ENCODE assay signal across 8 cellular contexts in genomic region chr17:76716146-76716833, GRCh38. TPM values are rescaled to one million over a fixed set of nuclear protein-coding genes. Genes with fewer than 3 reads are reported as not detected.
DNase-seq lines count a peak whose midpoint lies in the region; ATAC-seq lines count a peak whose summit lies in the region.

No MANE protein-coding gene starts in this region.

- H3K27ac ChIP-seq in angular gyrus (ENCODE audit: low read depth, low read length), result peak overlapping the region; percentile 4
- peak overlapping the region; percentile 96 for H3K27ac ChIP-seq in subcutaneous abdominal adipose tissue (ENCODE audit: low read depth, low read length)

- no peak overlapping the region for H3K4me3 ChIP-seq in subcutaneous abdominal adipose tissue (ENCODE audit: low read depth in 1 of 5, low read length in 5 of 5)

- peaks cover 3 to 33% (median 28%) of the 10 kb centered on the region in 5 donors for H3K4me1 ChIP-seq in subcutaneous abdominal adipose tissue (ENCODE audit: control insufficient read depth in 5 of 5, insufficient read depth in 5 of 5, low read length in 5 of 5)

- H3K27me3 ChIP-seq in subcutaneous abdominal adipose tissue (ENCODE audit: control insufficient read depth in 5 of 5, insufficient read depth in 4 of 5, low read length in 5 of 5), result no peaks in the 10 kb centered on the region

- no peaks in the 10 kb centered on the region for H3K9me3 ChIP-seq in subcutaneous abdominal adipose tissue (ENCODE audit: control insufficient read depth in 5 of 5, low read length in 5 of 5)

- no peak for ATAC-seq in HG03460 (IDR thresholded peaks at IDR 0.05; ENCODE audit: unreplicated experiment)
- ATAC-seq in HG02840 (IDR thresholded peaks at IDR 0.05; ENCODE audit: low FRiP score, unreplicated experiment), result no peak
- ATAC-seq in GM18909 (IDR thresholded peaks at IDR 0.05; ENCODE audit: poor library complexity, unreplicated experiment), result no peak

- H3K9ac ChIP-seq in subcutaneous abdominal adipose tissue (ENCODE audit: low read length in 5 of 5), result peak overlapping the region in 4 of 5 donors; percentile 11 to 75 (median 44)

- peaks cover 8 to 78% (median 72%) of the 10 kb centered on the region in 5 donors for H3K36me3 ChIP-seq in subcutaneous abdominal adipose tissue (ENCODE audit: control insufficient read depth in 5 of 5, insufficient read depth in 5 of 5, low read length in 5 of 5)

- DNase-seq in DMS79 treated with DMSO at 0.1 percent for 48 hours (lab: John Stamatoyannopoulos, UW) (peak; percentile 77), RPMI7951 (ENCODE audit: low read depth) (peak; percentile 96), kidney tubule cell (ENCODE audit: low spot score) (peak; percentile 86)

RNA-seq across cellular contexts. Expression of gene MXRA7, which starts 5.5 kb away (rescaled TPM):
- total RNA-seq in RPMI7951 (2014; rRNA removed; shearing (Covaris generic)), result 59.6 and 59.9 TPM in 2 replicates

RNA-seq across cellular contexts. Expression of gene JMJD6, which starts 10.1 kb away (rescaled TPM):
- total RNA-seq in RPMI7951 (2014; rRNA removed; shearing (Covaris generic)), result 24.9 and 26.2 TPM in 2 replicates

RNA-seq across cellular contexts. Expression of gene METTL23, which starts 10.3 kb away (rescaled TPM):
- 47.9 and 56.9 TPM in 2 replicates for total RNA-seq in RPMI7951 (2014; rRNA removed; shearing (Covaris generic))

RNA-seq across cellular contexts. Expression of gene SRSF2, which starts 20.8 kb away (rescaled TPM):
- 232 and 251 TPM in 2 replicates for total RNA-seq in RPMI7951 (2014; rRNA removed; shearing (Covaris generic))

RNA-seq across cellular contexts. Expression of gene MFSD11, which starts 21.6 kb away (rescaled TPM):
- 23.0 and 23.4 TPM in 2 replicates for total RNA-seq in RPMI7951 (2014; rRNA removed; shearing (Covaris generic))
